11 cellular contexts compared by ENCODE assay signal in genomic region chr12:14373202-14373601, GRCh38. TPM values are rescaled to one million over a fixed set of nuclear protein-coding genes. Genes with fewer than 3 reads are reported as not detected.
DNase-seq lines count a peak whose midpoint lies in the region; ATAC-seq and TF ChIP-seq lines count a peak whose summit lies in the region.
"Had no signal": no experiment of that assay in that cellular context is flagged by ENCODE, and none has a peak within 500 bp of the region (broad histone marks: within the 10 kb centered on the region; RNA-seq: fewer than 3 reads in every experiment).

No MANE protein-coding gene starts in this region.

- POLR2A ChIA-PET in activated naive CD8-positive, alpha-beta T cell treated with anti-CD3 and anti-CD28 coated beads, Interleukin-2, amount 10 ng/mL, durations not matched to agents 7 days and 5 days (lab: Charles Lee): no interaction called here

- peaks cover 47% of the 10 kb centered on the region for H3K4me1 ChIP-seq in suprapubic skin

- H3K27me3 Mint-ChIP-seq in activated naive CD4-positive, alpha-beta T cell treated with anti-CD3 and anti-CD28 coated beads, Interleukin-2, amount 50 U/mL, for 24 hours: no peaks in the 10 kb centered on the region
- no peaks in the 10 kb centered on the region for H3K27me3 Mint-ChIP-seq in activated naive CD8-positive, alpha-beta T cell treated with anti-CD3 and anti-CD28 coated beads, Interleukin-2, amount 10 ng/mL, durations not matched to agents 7 days and 5 days

- no peak for TF ChIP-seq EP300 in suprapubic skin (IDR thresholded peaks at IDR 0.05)

- no peak for TF ChIP-seq CTCF in suprapubic skin (IDR thresholded peaks at IDR 0.05)

- H3K36me3 Mint-ChIP-seq in activated naive CD4-positive, alpha-beta T cell treated with anti-CD3 and anti-CD28 coated beads, Interleukin-2, amount 50 U/mL, for 24 hours: peaks cover 21% of the 10 kb centered on the region
- peaks cover 46% of the 10 kb centered on the region for H3K36me3 Mint-ChIP-seq in activated naive CD8-positive, alpha-beta T cell treated with anti-CD3 and anti-CD28 coated beads, Interleukin-2, amount 10 ng/mL, durations not matched to agents 7 days and 5 days

- intact Hi-C loops in left colon (cut with DNase I, micrococcal nuclease): no loop called here

- no peaks in the 10 kb centered on the region for H3K27me3 ChIP-seq in suprapubic skin

- H3K9me3 ChIP-seq in suprapubic skin: no peaks in the 10 kb centered on the region

- peaks cover 68% of the 10 kb centered on the region for H3K4me1 Mint-ChIP-seq in activated naive CD4-positive, alpha-beta T cell treated with anti-CD3 and anti-CD28 coated beads, Interleukin-2, amount 50 U/mL, for 24 hours
- H3K4me1 Mint-ChIP-seq in activated naive CD8-positive, alpha-beta T cell treated with anti-CD3 and anti-CD28 coated beads, Interleukin-2, amount 10 ng/mL, durations not matched to agents 7 days and 5 days: peaks cover 37% of the 10 kb centered on the region

- peak overlapping the region; percentile 10 for H3K27ac ChIP-seq in suprapubic skin

- TF ChIP-seq POLR2A in suprapubic skin (IDR thresholded peaks at IDR 0.05): no peak

- peak overlapping the region; percentile 67 for H3K4me3 Mint-ChIP-seq in activated naive CD4-positive, alpha-beta T cell treated with anti-CD3 and anti-CD28 coated beads, Interleukin-2, amount 50 U/mL, for 24 hours
- no peak overlapping the region for H3K4me3 Mint-ChIP-seq in activated naive CD8-positive, alpha-beta T cell treated with anti-CD3 and anti-CD28 coated beads, Interleukin-2, amount 10 ng/mL, durations not matched to agents 7 days and 5 days

- H3K27ac Mint-ChIP-seq in activated naive CD4-positive, alpha-beta T cell treated with anti-CD3 and anti-CD28 coated beads, Interleukin-2, amount 50 U/mL, for 24 hours: peak overlapping the region; percentile 87
- H3K27ac Mint-ChIP-seq in activated naive CD8-positive, alpha-beta T cell treated with anti-CD3 and anti-CD28 coated beads, Interleukin-2, amount 10 ng/mL, durations not matched to agents 7 days and 5 days: peak overlapping the region; percentile 7

- H3K9me3 Mint-ChIP-seq in activated naive CD4-positive, alpha-beta T cell treated with anti-CD3 and anti-CD28 coated beads, Interleukin-2, amount 50 U/mL, for 24 hours: peaks cover 6% of the 10 kb centered on the region
- no peaks in the 10 kb centered on the region for H3K9me3 Mint-ChIP-seq in activated naive CD8-positive, alpha-beta T cell treated with anti-CD3 and anti-CD28 coated beads, Interleukin-2, amount 10 ng/mL, durations not matched to agents 7 days and 5 days

- no peak overlapping the region for H3K4me3 ChIP-seq in suprapubic skin

- peaks cover 5% of the 10 kb centered on the region for H3K36me3 ChIP-seq in suprapubic skin

- ATAC-seq in activated naive CD8-positive, alpha-beta T cell treated with anti-CD3 and anti-CD28 coated beads, Interleukin-2, amount 10 ng/mL, durations not matched to agents 7 days and 5 days (ENCODE audit: low read depth): peak; percentile 34
- ATAC-seq in left colon (peak; percentile 34), HG03045 (IDR thresholded peaks at IDR 0.05; ENCODE audit: unreplicated experiment) (no peak)

- DNase-seq in activated naive CD4-positive, alpha-beta T cell (lab: John Stamatoyannopoulos, UW): no peak
- no peak for DNase-seq in activated naive CD8-positive, alpha-beta T cell treated with anti-CD3 and anti-CD28 coated beads, Interleukin-2, amount 10 ng/mL, durations not matched to agents 7 days and 5 days
- DNase-seq in left colon (no peak), suprapubic skin (ENCODE audit: low spot score in 2 of 2) (no peak), nucleus accumbens (lab: John Stamatoyannopoulos, UW) (no peak)
- DNase-seq in stimulated activated CD4-positive, alpha-beta T cell treated with anti-CD3 and anti-CD28 coated beads, Interleukin-2, amount 100 ng/mL, for 48 hours: no peak
- DNase-seq: COR-L47, hypothalamus, NCI-H524 had no signal

RNA-seq across cellular contexts. Expression of gene ATF7IP, which starts 7.7 kb away (rescaled TPM):
- total RNA-seq in activated naive CD8-positive, alpha-beta T cell treated with anti-CD3 and anti-CD28 coated beads, Interleukin-2, amount 10 ng/mL, durations not matched to agents 7 days and 5 days: 100 to 1,000 TPM; 149 to 172 TPM
- total RNA-seq in left colon (10 to 100 TPM; 42.9 to 46.3 TPM), suprapubic skin (10 to 100 TPM; 41.0 to 79.6 (median 59.2) TPM)
